In the genomic region with DNA sequence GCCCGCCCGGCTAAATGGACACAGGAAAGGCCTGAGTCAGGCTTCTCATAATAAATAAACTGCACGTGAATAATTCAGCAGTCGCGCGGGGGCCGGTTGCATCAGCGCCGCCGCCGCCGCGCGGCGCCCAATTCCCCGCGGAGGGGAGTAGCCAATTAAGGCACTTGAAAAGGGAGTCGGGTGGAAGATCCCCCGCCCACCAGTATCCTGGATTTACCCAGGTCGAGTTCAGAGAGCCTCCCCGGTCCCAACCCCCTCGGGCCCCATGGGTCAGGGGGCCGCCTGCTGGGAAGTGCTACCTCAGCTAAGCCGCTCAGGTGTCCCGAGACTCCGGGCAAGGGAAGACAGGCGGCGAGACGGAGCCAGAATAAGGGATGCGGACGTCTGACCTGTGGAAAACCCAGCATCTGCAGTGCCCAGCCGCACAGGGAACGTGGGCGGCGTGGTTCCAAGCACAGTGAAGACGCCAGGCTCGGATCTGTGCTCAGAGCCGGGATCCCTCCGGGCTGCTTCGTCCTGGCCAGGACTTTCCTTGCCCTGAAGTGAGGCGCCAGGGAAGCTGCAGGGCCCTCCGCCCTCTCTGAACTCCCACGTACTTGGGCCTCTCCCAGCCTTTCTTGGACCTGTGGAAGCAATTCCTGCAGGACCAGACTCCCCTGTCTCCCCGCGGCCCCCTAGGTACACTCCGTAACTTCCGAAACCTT, we compare ENCODE assay signal across 12 cellular contexts. TPM values are rescaled to one million over a fixed set of nuclear protein-coding genes. Genes with fewer than 3 reads are reported as not detected.
DNase-seq lines count a peak whose midpoint lies in the region; TF ChIP-seq lines count a peak whose summit lies in the region.
"Had no signal": no experiment of that assay in that cellular context is flagged by ENCODE, and none has a peak within 500 bp of the region (broad histone marks: within the 10 kb centered on the region; RNA-seq: fewer than 3 reads in every experiment).

No MANE protein-coding gene starts in this region.

- peaks cover 67% of the 10 kb centered on the region for H3K27me3 Mint-ChIP-seq in IgD-negative memory B cell

- H3K36me3 Mint-ChIP-seq in IgD-negative memory B cell = no peaks in the 10 kb centered on the region

- peaks cover 4 to 5% (median 5%) of the 10 kb centered on the region in 3 donors for H3K4me1 Mint-ChIP-seq in IgD-negative memory B cell

- H3K27me3 ChIP-seq in fibroblast of lung (ENCODE audit: control insufficient read depth, insufficient read depth, low read length) (peaks cover 73% of the 10 kb centered on the region), osteoblast (ENCODE audit: insufficient read depth, low read length) (peaks cover 96% of the 10 kb centered on the region)

- H3K9me3 Mint-ChIP-seq in IgD-negative memory B cell = peaks cover 0 to 3% (median 0%) of the 10 kb centered on the region in 3 donors

- H3K4me3 Mint-ChIP-seq in IgD-negative memory B cell = peak overlapping the region in 3 of 4 donors; percentile 11 to 87 (median 78)

- H2AFZ ChIP-seq in fibroblast of lung (ENCODE audit: low read length) = no peak overlapping the region
- H2AFZ ChIP-seq in osteoblast (ENCODE audit: low read length) = no peak overlapping the region

- H3K4me1 ChIP-seq in fibroblast of lung (ENCODE audit: control insufficient read depth, extremely low read depth, insufficient read depth, low read length) (peaks cover 3% of the 10 kb centered on the region), osteoblast (ENCODE audit: insufficient read depth, low read length) (no peaks in the 10 kb centered on the region)

- peak; percentile 44 for DNase-seq in EL
- DNase-seq in fibroblast of lung (ENCODE audit: low read depth in 2 of 2) = peak in 1 of 2 donors; percentile 41
- peak; percentile 91 for DNase-seq in osteoblast (ENCODE audit: insufficient read length, low spot score, missing footprints)
- DNase-seq in ureter (ENCODE audit: low spot score) = no peak
- DNase-seq in activated CD4-positive, alpha-beta T cell treated with anti-CD3 and anti-CD28 coated beads, Interleukin-2, amount 50 U/mL, for 48 hours = no peak
- DNase-seq in NCI-H2171 (lab: John Stamatoyannopoulos, UW) = no peak
- DNase-seq: Calu3; central memory CD4-positive, alpha-beta T cell; Peyer's patch had no signal

- H3K79me2 ChIP-seq in fibroblast of lung (ENCODE audit: control insufficient read depth, insufficient read depth, low read length) (no peaks in the 10 kb centered on the region), osteoblast (ENCODE audit: insufficient read depth, low read length) (no peaks in the 10 kb centered on the region)

- H3K9me3 ChIP-seq in fibroblast of lung (ENCODE audit: control insufficient read depth, insufficient read depth, low read depth, low read length) = no peaks in the 10 kb centered on the region
- H3K9me3 ChIP-seq in osteoblast (ENCODE audit: low read depth, low read length) = peaks cover 1% of the 10 kb centered on the region
- H3K9me3 ChIP-seq: Peyer's patch had no signal

- H3K4me2 ChIP-seq in fibroblast of lung (ENCODE audit: extremely low read depth, insufficient read depth, low read length) (peak overlapping the region; percentile 51), osteoblast (ENCODE audit: insufficient read depth, low read length) (peak overlapping the region; percentile 15)

- H3K27ac ChIP-seq in fibroblast of lung (ENCODE audit: insufficient read depth, low read length) = no peak overlapping the region
- H3K27ac ChIP-seq in osteoblast (ENCODE audit: low read depth, low read length) = no peak overlapping the region
- H3K27ac ChIP-seq: Peyer's patch had no signal

- H3K4me3 ChIP-seq in fibroblast of lung (replicated peaks in 1 of 4; ENCODE audit: control extremely low read depth in 1 of 4, insufficient read depth in 1 of 4, low read depth in 3 of 4, low read length in 4 of 4) (peak overlapping the region in 2 of 4 experiments; percentile 10 to 19), osteoblast (ENCODE audit: insufficient read depth, low read length) (no peak overlapping the region)
- H3K4me3 ChIP-seq: Peyer's patch had no signal

- no peak overlapping the region for H3K9ac ChIP-seq in fibroblast of lung (ENCODE audit: insufficient read depth, low read length)

- H3K36me3 ChIP-seq in fibroblast of lung (ENCODE audit: control insufficient read depth, insufficient read depth, low read length) (no peaks in the 10 kb centered on the region), osteoblast (ENCODE audit: insufficient read depth, low read length) (no peaks in the 10 kb centered on the region)
- H3K36me3 ChIP-seq: Peyer's patch had no signal

- peak overlapping the region in 1 of 3 donors; percentile 31 for H3K27ac Mint-ChIP-seq in IgD-negative memory B cell

- TF ChIP-seq CTCF in fibroblast of lung (conservative IDR thresholded peaks at IDR 0.05 in 1 of 2, IDR thresholded peaks at IDR 0.05 in 1 of 2; ENCODE audit: low read depth in 1 of 2, low read length in 2 of 2) (no peak), osteoblast (IDR thresholded peaks at IDR 0.05; ENCODE audit: extremely low read depth, low read depth, low read length) (no peak)

- H4K20me1 ChIP-seq in fibroblast of lung (ENCODE audit: control insufficient read depth, extremely low read depth, insufficient read depth, low read length) = no peaks in the 10 kb centered on the region
- peaks cover 6% of the 10 kb centered on the region for H4K20me1 ChIP-seq in osteoblast (ENCODE audit: insufficient read depth, low read length)

RNA-seq across cellular contexts. Expression of gene LBX1, which starts 7.3 kb away (rescaled TPM):
- polyA plus RNA-seq in IgD-negative memory B cell = not detected
- total RNA-seq in fibroblast of lung = under 0.01 TPM in 2 replicates
- 0.01 TPM in 1 of 2 replicates, not detected in the other for polyA plus RNA-seq in fibroblast of lung
- polyA plus RNA-seq in fibroblast of lung (2012) = 0.03 TPM in 1 of 2 replicates, not detected in the other
- not detected in 2 replicates for polyA minus RNA-seq in fibroblast of lung (ENCODE audit: low replicate concordance)
- not detected in 2 replicates for total RNA-seq in osteoblast
- total RNA-seq in ureter = not detected
- total RNA-seq: Calu3, left lobe of liver, osteocyte, Peyer's patch had no signal

Comparison
In these comparisons a context has a peak if more than half of its experiments do, and no peak if none do; other contexts are left out.
1. DNase-seq: peak in EL (single experiment) and osteoblast (single experiment); none in ureter (single experiment), activated CD4-positive, alpha-beta T cell treated with anti-CD3 and anti-CD28 coated beads, Interleukin-2, amount 50 U/mL, for 48 hours (0 of 2) and NCI-H2171 (single experiment).